ENCODE assay signal across 23 cellular contexts in genomic region chr20:14761903-14762302, GRCh38.
"Had no signal": no experiment of that assay in that cellular context is flagged by ENCODE, and none has a peak within 500 bp of the region (broad histone marks: within the 10 kb centered on the region; RNA-seq: fewer than 3 reads in every experiment).

No MANE protein-coding gene starts in this region.

- H3K36me3 Mint-ChIP-seq: activated naive CD4-positive, alpha-beta T cell treated with anti-CD3 and anti-CD28 coated beads, Interleukin-2, amount 50 U/mL, for 24 hours; brain; natural killer cell had no signal

- H3K4me3 ChIP-seq: gastroesophageal sphincter, prostate gland had no signal

- H3K9me3 Mint-ChIP-seq: activated naive CD4-positive, alpha-beta T cell treated with anti-CD3 and anti-CD28 coated beads, Interleukin-2, amount 50 U/mL, for 24 hours had no signal

- H3K4me3 Mint-ChIP-seq: activated CD8-positive, alpha-beta T cell treated with anti-CD3 and anti-CD28 coated beads, Interleukin-2, amount 10 ng/mL, durations not matched to agents 7 days and 5 days; activated naive CD4-positive, alpha-beta T cell treated with anti-CD3 and anti-CD28 coated beads, Interleukin-2, amount 50 U/mL, for 24 hours; brain; natural killer cell; T-helper 2 cell treated with Interferon-gamma antibody and Interleukin-4, amounts not matched to agents 5 μg/mL and 100 μg/mL, for 36 hours had no signal

- H3K27ac Mint-ChIP-seq: activated CD8-positive, alpha-beta T cell treated with anti-CD3 and anti-CD28 coated beads, Interleukin-2, amount 10 ng/mL, durations not matched to agents 7 days and 5 days; activated naive CD4-positive, alpha-beta T cell treated with anti-CD3 and anti-CD28 coated beads, Interleukin-2, amount 50 U/mL, for 24 hours; brain; natural killer cell; T-helper 2 cell treated with Interferon-gamma antibody and Interleukin-4, amounts not matched to agents 5 μg/mL and 100 μg/mL, for 36 hours had no signal

- H3K27me3 Mint-ChIP-seq: activated naive CD4-positive, alpha-beta T cell treated with anti-CD3 and anti-CD28 coated beads, Interleukin-2, amount 50 U/mL, for 24 hours had no signal

- H3K27me3 ChIP-seq: gastroesophageal sphincter had no signal

- H3K4me1 Mint-ChIP-seq: activated naive CD4-positive, alpha-beta T cell treated with anti-CD3 and anti-CD28 coated beads, Interleukin-2, amount 50 U/mL, for 24 hours; natural killer cell had no signal

- ATAC-seq: activated CD8-positive, alpha-beta T cell treated with anti-CD3 and anti-CD28 coated beads, Interleukin-2, amount 10 ng/mL, durations not matched to agents 7 days and 5 days; esophagus mucosa; gastroesophageal sphincter; left ventricle myocardium superior; natural killer cell; stimulated activated naive CD8-positive, alpha-beta T cell treated with anti-CD3 and anti-CD28 coated beads, Interleukin-15, Interleukin-2, amounts not matched to agents 100 U/mL and 50 U/mL, for 24 hours had no signal

- H3K9me3 ChIP-seq: gastroesophageal sphincter, prostate gland had no signal

- H3K36me3 ChIP-seq: gastroesophageal sphincter, prostate gland had no signal

- DNase-seq: activated CD4-positive, alpha-beta T cell treated with anti-CD3 and anti-CD28 coated beads for 1 hour; activated CD4-positive, alpha-beta T cell treated with anti-CD3 and anti-CD28 coated beads, Interleukin-2, amount 50 U/mL, for 1 hour; activated CD8-positive, alpha-beta T cell treated with anti-CD3 and anti-CD28 coated beads, Interleukin-2, amount 10 ng/mL, durations not matched to agents 7 days and 5 days; activated gamma-delta T cell treated with Interleukin-2 at 50 U/mL for 16 hours; anterior cingulate cortex; central memory CD4-positive, alpha-beta T cell; dermis blood vessel endothelial cell; effector CD8-positive, alpha-beta T cell; head of caudate nucleus; hypothalamus; left ventricle myocardium superior; mammary epithelial cell; midbrain; natural killer cell; stimulated activated CD4-positive, alpha-beta T cell treated with anti-CD3 and anti-CD28 coated beads, Interleukin-4, amount 100 ng/mL, for 4 hours; stimulated activated naive CD8-positive, alpha-beta T cell treated with anti-CD3 and anti-CD28 coated beads, Interleukin-15, Interleukin-2, amounts not matched to agents 100 U/mL and 50 U/mL, for 24 hours had no signal

- H3K27ac ChIP-seq: gastroesophageal sphincter, prostate gland, VCaP had no signal

- H3K4me1 ChIP-seq: gastroesophageal sphincter, prostate gland had no signal
